In genomic region chr1:201850053-201850397, GRCh38 we compare ENCODE assay signal across 11 cellular contexts. TPM values are rescaled to one million over a fixed set of nuclear protein-coding genes. Genes with fewer than 3 reads are reported as not detected.
DNase-seq lines count a peak whose midpoint lies in the region; ATAC-seq and TF ChIP-seq lines count a peak whose summit lies in the region.
"Had no signal": no experiment of that assay in that cellular context is flagged by ENCODE, and none has a peak within 500 bp of the region (broad histone marks: within the 10 kb centered on the region; RNA-seq: fewer than 3 reads in every experiment).

No MANE protein-coding gene starts in this region.

- intact Hi-C loops in heart left ventricle (cut with DNase I) = no loop called here

- WGBS in heart left ventricle, 4 donors = 0 to 12% (median 5%) methylated on average over 1 of the region's 1 CpG

- peaks cover 0 to 38% (median 22%) of the 10 kb centered on the region in 12 donors for H3K4me1 ChIP-seq in heart left ventricle
- peaks cover 34% of the 10 kb centered on the region for H3K4me1 ChIP-seq in skeletal muscle satellite cell (ENCODE audit: control insufficient read depth, insufficient read depth, low read length)

- H3K9me3 ChIP-seq in heart left ventricle (no peaks in the 10 kb centered on the region), skeletal muscle satellite cell (replicated peaks; ENCODE audit: low read length) (no peaks in the 10 kb centered on the region)

- no peak for TF ChIP-seq POLR2A in heart left ventricle (IDR thresholded peaks at IDR 0.05)

- TF ChIP-seq CTCF in heart left ventricle (IDR thresholded peaks at IDR 0.05) = no peak

- DNase-seq in HCEC 1CT (peak; percentile 88), amniotic stem cell (lab: John Stamatoyannopoulos, UW) (peak; percentile 53), heart left ventricle (peak in 4 of 5 donors; percentile 41 to 48 (median 44)), COR-L47 (lab: John Stamatoyannopoulos, UW) (no peak), NCI-H1092 (lab: John Stamatoyannopoulos, UW) (no peak), NCI-H146 (lab: John Stamatoyannopoulos, UW) (no peak)
- DNase-seq: activated CD4-positive, CD25-positive, alpha-beta regulatory T cell treated with anti-CD3 and anti-CD28 coated beads, Interleukin-2, amount 50 U/mL, for 72 hours; NCI-H2227 treated with DMSO at 0.1 percent for 48 hours had no signal

- H3K27me3 ChIP-seq in heart left ventricle (no peaks in the 10 kb centered on the region), skeletal muscle satellite cell (ENCODE audit: control insufficient read depth, insufficient read depth, low read length) (no peaks in the 10 kb centered on the region)

- peak overlapping the region; percentile 55 for H3K4me2 ChIP-seq in skeletal muscle satellite cell (ENCODE audit: low read length)

- H3K9ac ChIP-seq in skeletal muscle satellite cell (ENCODE audit: low read depth, low read length) = peak overlapping the region; percentile 17

- peaks cover 0 to 74% (median 65%) of the 10 kb centered on the region in 9 donors for H3K36me3 ChIP-seq in heart left ventricle
- peaks cover 46% of the 10 kb centered on the region for H3K36me3 ChIP-seq in skeletal muscle satellite cell (ENCODE audit: insufficient read depth, low read length)

- H3K27ac ChIP-seq in heart left ventricle = peak overlapping the region in 11 of 12 donors; percentile 16 to 65 (median 56)

- H3K4me3 ChIP-seq in heart left ventricle (no peak overlapping the region), skeletal muscle satellite cell (ENCODE audit: low read length) (peak overlapping the region; percentile 9)

- ATAC-seq in heart left ventricle (peak; percentile 50 to 78 (median 58)), GM21528 (IDR thresholded peaks at IDR 0.05; ENCODE audit: low FRiP score, unreplicated experiment) (no peak)
- ATAC-seq: stimulated activated effector memory CD8-positive, alpha-beta T cell treated with anti-CD3 and anti-CD28 coated beads, Interleukin-12 subunit alpha, Interleukin-12 subunit beta, amount 100 ng/mL, for 72 hours had no signal

RNA-seq across cellular contexts. Expression of gene IPO9, which starts 21.1 kb away (rescaled TPM):
- 10 to 100 TPM; 12.1 to 35.4 (median 23.1) TPM for total RNA-seq in heart left ventricle
- 10 to 100 TPM in 1 of 2 donors, 1 to 10 TPM in 1; 9.8 to 13.8 TPM for polyA plus RNA-seq in heart left ventricle
- 16.2 and 20.1 TPM in 2 replicates for total RNA-seq in skeletal muscle satellite cell (2012; rRNA removed)

RNA-seq across cellular contexts. Expression of gene SHISA4, which starts 38.7 kb away (rescaled TPM):
- 100 to 1,000 TPM in 6 of 9 donors, 10 to 100 TPM in 3; 66.5 to 262 (median 133) TPM for total RNA-seq in heart left ventricle
- 100 to 1,000 TPM in 1 of 2 donors, 10 to 100 TPM in 1; 53.2 to 101 TPM for polyA plus RNA-seq in heart left ventricle
- total RNA-seq in skeletal muscle satellite cell (2012; rRNA removed) = 4.8 and 6.6 TPM in 2 replicates

Comparison
In these comparisons a context has a peak if more than half of its experiments do, and no peak if none do; other contexts are left out.
1. DNase-seq: peak in HCEC 1CT (single experiment), amniotic stem cell (single experiment) and heart left ventricle (4 of 5); none in COR-L47 (single experiment), NCI-H1092 (single experiment) and NCI-H146 (single experiment).